ENCODE assay signal across 19 cellular contexts in genomic region chr10:44258460-44259089, GRCh38.
"Had no signal": no experiment of that assay in that cellular context is flagged by ENCODE, and none has a peak within 500 bp of the region (broad histone marks: within the 10 kb centered on the region; RNA-seq: fewer than 3 reads in every experiment).

No MANE protein-coding gene starts in this region.

- H3K36me3 Mint-ChIP-seq: naive thymus-derived CD4-positive, alpha-beta T cell; stimulated activated memory B cell treated with anti-CD40 and anti-IgM and Interleukin-4, amounts not matched to agents 10 μg/mL and 1 μg/mL and 100 μg/mL, for 72 hours had no signal

- H3K27ac Mint-ChIP-seq: naive thymus-derived CD4-positive, alpha-beta T cell; stimulated activated memory B cell treated with anti-CD40 and anti-IgM and Interleukin-4, amounts not matched to agents 10 μg/mL and 1 μg/mL and 100 μg/mL, for 72 hours; stimulated activated naive CD8-positive, alpha-beta T cell treated with anti-CD3 and anti-CD28 coated beads, Interleukin-15, Interleukin-2, amounts not matched to agents 100 ng/mL and 50 ng/mL, for 24 hours had no signal

- H3K9me3 Mint-ChIP-seq: central memory CD8-positive, alpha-beta T cell; stimulated activated memory B cell treated with anti-CD40 and anti-IgM and Interleukin-4, amounts not matched to agents 10 μg/mL and 1 μg/mL and 100 μg/mL, for 72 hours; stimulated activated naive CD8-positive, alpha-beta T cell treated with anti-CD3 and anti-CD28 coated beads, Interleukin-15, Interleukin-2, amounts not matched to agents 100 ng/mL and 50 ng/mL, for 24 hours had no signal

- H3K36me3 ChIP-seq: esophagus squamous epithelium, gastroesophageal sphincter, neutrophil, transverse colon, uterus had no signal

- H3K27me3 ChIP-seq: esophagus squamous epithelium, gastroesophageal sphincter, neutrophil, testis, transverse colon, uterus had no signal

- H3K4me3 Mint-ChIP-seq: central memory CD8-positive, alpha-beta T cell; naive thymus-derived CD4-positive, alpha-beta T cell; stimulated activated memory B cell treated with anti-CD40 and anti-IgM and Interleukin-4, amounts not matched to agents 10 μg/mL and 1 μg/mL and 100 μg/mL, for 72 hours; stimulated activated naive CD8-positive, alpha-beta T cell treated with anti-CD3 and anti-CD28 coated beads, Interleukin-15, Interleukin-2, amounts not matched to agents 100 ng/mL and 50 ng/mL, for 24 hours had no signal

- ATAC-seq: gastroesophageal sphincter; left colon; left ventricle myocardium superior; naive thymus-derived CD4-positive, alpha-beta T cell; right cardiac atrium; stimulated activated memory B cell treated with anti-CD40 and anti-IgM and Interleukin-4, amounts not matched to agents 10 μg/mL and 1 μg/mL and 100 μg/mL, for 72 hours had no signal

- H3K9me3 ChIP-seq: esophagus squamous epithelium, gastroesophageal sphincter, neutrophil, testis, transverse colon, uterus had no signal

- H3K4me1 Mint-ChIP-seq: central memory CD8-positive, alpha-beta T cell; naive thymus-derived CD4-positive, alpha-beta T cell; stimulated activated memory B cell treated with anti-CD40 and anti-IgM and Interleukin-4, amounts not matched to agents 10 μg/mL and 1 μg/mL and 100 μg/mL, for 72 hours had no signal

- H3K27me3 Mint-ChIP-seq: stimulated activated memory B cell treated with anti-CD40 and anti-IgM and Interleukin-4, amounts not matched to agents 10 μg/mL and 1 μg/mL and 100 μg/mL, for 72 hours had no signal

- DNase-seq: effector memory CD4-positive, alpha-beta T cell; esophagus squamous epithelium; foreskin fibroblast; left colon; left ventricle myocardium superior; mesenchymal stem cell; naive thymus-derived CD4-positive, alpha-beta T cell; right cardiac atrium; stimulated activated CD4-positive, alpha-beta T cell treated with anti-CD3 and anti-CD28 coated beads, Interleukin-4, amount 100 ng/mL, for 24 hours; testis; transverse colon; uterus had no signal

- H3K27ac ChIP-seq: epithelial cell of prostate, esophagus squamous epithelium, gastroesophageal sphincter, neutrophil, testis, transverse colon, uterus had no signal

- H3K4me1 ChIP-seq: testis had no signal

- H3K4me3 ChIP-seq: esophagus squamous epithelium, gastroesophageal sphincter, lung, testis, transverse colon, uterus had no signal
